In the genomic region with DNA sequence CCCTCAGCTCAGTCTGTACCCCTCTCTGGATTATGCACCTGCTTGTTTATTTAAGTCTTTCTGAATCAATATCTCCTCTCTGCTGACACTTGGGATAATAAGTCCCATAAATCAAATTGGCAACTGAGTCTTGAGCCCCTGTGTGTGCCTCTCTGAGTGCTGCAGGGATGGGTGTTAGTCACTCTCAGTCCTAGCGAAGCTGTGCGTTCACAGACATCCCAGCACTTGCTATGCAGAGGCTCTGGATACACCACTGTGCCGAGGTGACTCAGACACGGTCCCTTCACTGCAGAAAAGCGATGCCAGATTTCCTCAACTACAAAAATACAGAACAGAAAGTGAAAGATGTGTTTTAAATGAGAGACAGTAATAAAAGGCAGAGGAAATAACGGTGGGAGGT, we compare ENCODE assay signal across 9 cellular contexts. TPM values are rescaled to one million over a fixed set of nuclear protein-coding genes. Genes with fewer than 3 reads are reported as not detected.
DNase-seq lines count a peak whose midpoint lies in the region; ATAC-seq and TF ChIP-seq lines count a peak whose summit lies in the region.
"Had no signal": no experiment of that assay in that cellular context is flagged by ENCODE, and none has a peak within 500 bp of the region (broad histone marks: within the 10 kb centered on the region; RNA-seq: fewer than 3 reads in every experiment).

No MANE protein-coding gene starts in this region.

- BruUV-seq in PC-3 (replicated peaks; lab: Mats Ljungman, UMichigan), result no TSS peak

- no peaks in the 10 kb centered on the region for H3K36me3 ChIP-seq in PC-3 (ENCODE audit: low read depth, low read length)

- intact Hi-C loops in PC-3 (cut with micrococcal nuclease), result no loop called here

- peak overlapping the region; percentile 63 for H3K4me3 Mint-ChIP-seq in activated naive CD8-positive, alpha-beta T cell treated with anti-CD3 and anti-CD28 coated beads, Interleukin-2, amount 10 ng/mL, durations not matched to agents 7 days and 5 days

- no peaks in the 10 kb centered on the region for H3K36me3 Mint-ChIP-seq in activated naive CD8-positive, alpha-beta T cell treated with anti-CD3 and anti-CD28 coated beads, Interleukin-2, amount 10 ng/mL, durations not matched to agents 7 days and 5 days

- no peaks in the 10 kb centered on the region for H3K9me2 ChIP-seq in PC-3 (replicated peaks; ENCODE audit: low read length)

- ATAC-seq in GM21576 (IDR thresholded peaks at IDR 0.05; ENCODE audit: unreplicated experiment), result peak; percentile 48
- ATAC-seq in activated naive CD8-positive, alpha-beta T cell treated with anti-CD3 and anti-CD28 coated beads, Interleukin-2, amount 10 ng/mL, durations not matched to agents 7 days and 5 days (ENCODE audit: low read depth), result peak; percentile 81
- ATAC-seq in GM21367 (IDR thresholded peaks at IDR 0.05; ENCODE audit: unreplicated experiment), result no peak
- no peak for ATAC-seq in GM21423 (IDR thresholded peaks at IDR 0.05; ENCODE audit: unreplicated experiment)
- ATAC-seq in PC-3, result no peak
- ATAC-seq: Panc1 had no signal

- no peak overlapping the region for H3K27ac ChIP-seq in PC-3 (ENCODE audit: low read length)

- no peak overlapping the region for H3K4me3 ChIP-seq in PC-3 (ENCODE audit: low read length)

- H3K9me3 ChIP-seq in PC-3 (ENCODE audit: low read length), result no peaks in the 10 kb centered on the region

- POLR2A ChIA-PET in activated naive CD8-positive, alpha-beta T cell treated with anti-CD3 and anti-CD28 coated beads, Interleukin-2, amount 10 ng/mL, durations not matched to agents 7 days and 5 days (lab: Charles Lee), result interaction anchor here (1.2 kb wide), 1 partner anchor 115 kb away, joined by 3 read pairs; no protein-coding TSS in a partner anchor
- POLR2A ChIA-PET in PC-3 (lab: Charles Lee; ENCODE audit: unreplicated experiment), result no interaction called here

- H3K27ac Mint-ChIP-seq in activated naive CD8-positive, alpha-beta T cell treated with anti-CD3 and anti-CD28 coated beads, Interleukin-2, amount 10 ng/mL, durations not matched to agents 7 days and 5 days, result peak overlapping the region; percentile 40

- H3K4me1 ChIP-seq in PC-3 (ENCODE audit: insufficient read depth, low read length), result no peaks in the 10 kb centered on the region

- peaks cover 18% of the 10 kb centered on the region for H3K27me3 Mint-ChIP-seq in activated naive CD8-positive, alpha-beta T cell treated with anti-CD3 and anti-CD28 coated beads, Interleukin-2, amount 10 ng/mL, durations not matched to agents 7 days and 5 days

- no peak overlapping the region for H2AFZ ChIP-seq in PC-3 (ENCODE audit: low read length)

- no peak overlapping the region for H3K9ac ChIP-seq in PC-3 (ENCODE audit: low read length)

- H4K20me1 ChIP-seq in PC-3 (ENCODE audit: low read length), result no peaks in the 10 kb centered on the region

- H3K4me1 Mint-ChIP-seq in activated naive CD8-positive, alpha-beta T cell treated with anti-CD3 and anti-CD28 coated beads, Interleukin-2, amount 10 ng/mL, durations not matched to agents 7 days and 5 days, result peaks cover 12% of the 10 kb centered on the region

- H3K27me3 ChIP-seq in PC-3 (ENCODE audit: low read length), result peaks cover 56% of the 10 kb centered on the region

- no peaks in the 10 kb centered on the region for H3K9me3 Mint-ChIP-seq in activated naive CD8-positive, alpha-beta T cell treated with anti-CD3 and anti-CD28 coated beads, Interleukin-2, amount 10 ng/mL, durations not matched to agents 7 days and 5 days

- CTCF ChIA-PET in PC-3 (lab: Charles Lee), result no interaction called here

- peak; percentile 50 for DNase-seq in NOMO-1 treated with dmso at 0.1 percent for 144 hours (lab: John Stamatoyannopoulos, UW; ENCODE audit: unreplicated experiment)
- no peak for DNase-seq in activated naive CD8-positive, alpha-beta T cell treated with anti-CD3 and anti-CD28 coated beads, Interleukin-2, amount 10 ng/mL, durations not matched to agents 7 days and 5 days
- DNase-seq in stimulated activated CD4-positive, alpha-beta T cell treated with anti-CD3 and anti-CD28 coated beads, Interleukin-4, amount 100 ng/mL, for 24 hours, result peak; percentile 46
- no peak for DNase-seq in PC-3
- no peak for DNase-seq in NCI-H82 (lab: John Stamatoyannopoulos, UW)

- H3K79me2 ChIP-seq in PC-3 (ENCODE audit: low read length), result no peaks in the 10 kb centered on the region

- no peak for TF ChIP-seq CTCF in PC-3 (conservative IDR thresholded peaks at IDR 0.05; ENCODE audit: low read depth, low read length)

- H3K4me2 ChIP-seq in PC-3 (ENCODE audit: low read length), result no peak overlapping the region

- H3F3A ChIP-seq in PC-3 (ENCODE audit: low read length, unreplicated experiment), result no peaks in the 10 kb centered on the region

RNA-seq across cellular contexts. Expression of a gene that starts 4.1 kb away (rescaled TPM):
- not detected for total RNA-seq in activated naive CD8-positive, alpha-beta T cell treated with anti-CD3 and anti-CD28 coated beads, Interleukin-2, amount 10 ng/mL, durations not matched to agents 7 days and 5 days
- not detected in 2 replicates for total RNA-seq in PC-3 (2014; rRNA removed)

Comparison
In these comparisons a context has a peak if more than half of its experiments do, and no peak if none do; other contexts are left out.
1. ATAC-seq: peak in GM21576 (single experiment) and activated naive CD8-positive, alpha-beta T cell treated with anti-CD3 and anti-CD28 coated beads, Interleukin-2, amount 10 ng/mL, durations not matched to agents 7 days and 5 days (single experiment); none in GM21367 (single experiment), GM21423 (single experiment) and PC-3 (single experiment).
2. DNase-seq: peak in NOMO-1 treated with dmso at 0.1 percent for 144 hours (single experiment) and stimulated activated CD4-positive, alpha-beta T cell treated with anti-CD3 and anti-CD28 coated beads, Interleukin-4, amount 100 ng/mL, for 24 hours (single experiment); none in activated naive CD8-positive, alpha-beta T cell treated with anti-CD3 and anti-CD28 coated beads, Interleukin-2, amount 10 ng/mL, durations not matched to agents 7 days and 5 days (single experiment), PC-3 (single experiment) and NCI-H82 (single experiment).